10 cellular contexts compared by ENCODE assay signal in the genomic region with DNA sequence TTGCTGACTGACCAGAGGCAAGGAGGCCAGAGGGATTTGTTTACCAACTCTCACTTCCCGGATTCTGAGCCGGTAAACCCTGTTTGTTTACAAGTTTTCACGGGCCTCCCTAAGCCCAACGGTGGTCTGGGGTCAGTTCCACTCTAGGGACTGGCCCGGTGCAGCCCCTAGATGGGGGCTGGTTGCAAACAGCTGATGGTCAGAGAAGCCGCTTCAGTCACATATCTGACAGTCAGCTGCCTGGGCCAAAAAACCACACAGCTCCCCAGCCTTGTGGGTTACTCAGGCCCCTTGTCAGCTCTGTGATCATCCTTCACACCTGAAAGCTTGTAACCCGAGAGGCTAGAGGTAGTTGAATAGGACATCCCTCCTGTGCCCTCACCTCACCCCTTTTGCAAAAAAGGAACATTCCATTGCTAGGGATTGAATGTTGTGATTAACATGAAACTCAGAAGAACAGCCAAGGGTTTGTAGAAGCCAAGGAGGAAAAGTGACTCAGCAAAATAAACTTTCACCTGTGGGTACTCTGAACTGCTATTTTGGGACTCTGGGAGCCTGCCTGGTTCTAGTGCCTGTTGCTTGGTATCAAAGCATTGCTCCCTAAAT. TPM values are rescaled to one million over a fixed set of nuclear protein-coding genes. Genes with fewer than 3 reads are reported as not detected.
DNase-seq lines count a peak whose midpoint lies in the region; ATAC-seq and TF ChIP-seq lines count a peak whose summit lies in the region.
"Had no signal": no experiment of that assay in that cellular context is flagged by ENCODE, and none has a peak within 500 bp of the region (broad histone marks: within the 10 kb centered on the region; RNA-seq: fewer than 3 reads in every experiment).

No MANE protein-coding gene starts in this region.

- no peaks in the 10 kb centered on the region for H3K4me1 ChIP-seq in right cardiac atrium (ENCODE audit: control insufficient read depth, insufficient read depth, low read length)
- H3K4me1 ChIP-seq in stomach, result peaks cover 0 to 18% (median 16%) of the 10 kb centered on the region in 4 donors

- H3K4me3 ChIP-seq in right cardiac atrium (ENCODE audit: low read length) (no peak overlapping the region), stomach (no peak overlapping the region)

- no peak for TF ChIP-seq POLR2A in stomach (IDR thresholded peaks at IDR 0.05)

- WGBS in right cardiac atrium, result 45% methylated on average over 7 of the region's 7 CpGs
- 22 to 47% (median 33%) methylated on average over 2 to 7 of the region's 7 CpGs for WGBS in stomach, 5 donors

- no peak for TF ChIP-seq CTCF in stomach (IDR thresholded peaks at IDR 0.05)

- H3K27ac ChIP-seq in right cardiac atrium (ENCODE audit: low read length), result peak overlapping the region; percentile 63
- peak overlapping the region; percentile 26 to 76 (median 46) for H3K27ac ChIP-seq in stomach

- no peaks in the 10 kb centered on the region for H3K36me3 ChIP-seq in stomach

- H3K27me3 ChIP-seq in right cardiac atrium (ENCODE audit: control insufficient read depth, insufficient read depth) (no peaks in the 10 kb centered on the region), stomach (no peaks in the 10 kb centered on the region)

- DNase-seq in NCI-H2029 (lab: John Stamatoyannopoulos, UW) (peak; percentile 4), NCI-H2029 treated with DMSO at 0.1 percent for 48 hours (lab: John Stamatoyannopoulos, UW) (no peak), right cardiac atrium (no peak), stomach (peak; percentile 60), NCI-H345 (lab: John Stamatoyannopoulos, UW) (no peak), NCI-H2196 treated with DMSO at 0.1 percent for 48 hours (lab: John Stamatoyannopoulos, UW; ENCODE audit: unreplicated experiment) (no peak), GF-D8 (lab: John Stamatoyannopoulos, UW) (no peak)
- DNase-seq: 8988T, NCI-H1694 treated with DMSO at 0.1 percent for 48 hours had no signal

- no peak for TF ChIP-seq EP300 in stomach (IDR thresholded peaks at IDR 0.05)

- ATAC-seq in SK-N-SH treated with all-trans-retinoic acid at 6 μM for 48 hours (peak; percentile 17; the same call in 1 of the 3 replicates), right cardiac atrium (peak; percentile 19 to 34)

- no peaks in the 10 kb centered on the region for H3K9me3 ChIP-seq in right cardiac atrium (ENCODE audit: control insufficient read depth, low read length)
- no peaks in the 10 kb centered on the region for H3K9me3 ChIP-seq in stomach

- intact Hi-C loops in right cardiac atrium (cut with DNase I), result no loop called here
- intact Hi-C loops in stomach (cut with DNase I; ENCODE audit: low total_unique reads), result loop anchor here (10.0 kb wide), 1 partner anchor 407 kb away; no protein-coding TSS in a partner anchor

TF ChIP-seq in SK-N-SH treated with all-trans-retinoic acid at 6 μM for 48 hours, 23 proteins besides CTCF, POLR2A, EP300 and RAD21:
- TF ChIP-seq ZC3H10 (CRISPR knock-in tag; IDR thresholded peaks at IDR 0.05) (no peak), ZNF8 (CRISPR knock-in tag; IDR thresholded peaks at IDR 0.05) (no peak), TCF4 (CRISPR knock-in tag; IDR thresholded peaks at IDR 0.05; ENCODE audit: borderline replicate concordance) (no peak), ZFP30 (CRISPR knock-in tag; IDR thresholded peaks at IDR 0.05) (no peak), TOX (CRISPR knock-in tag; IDR thresholded peaks at IDR 0.05; ENCODE audit: borderline replicate concordance) (no peak), SNAI2 (CRISPR knock-in tag; IDR thresholded peaks at IDR 0.05) (no peak), ZNF70 (CRISPR knock-in tag; IDR thresholded peaks at IDR 0.05) (no peak), ESRRG (CRISPR knock-in tag; IDR thresholded peaks at IDR 0.05) (no peak), CSDC2 (CRISPR knock-in tag; IDR thresholded peaks at IDR 0.05) (no peak), ZNF565 (CRISPR knock-in tag; conservative IDR thresholded peaks at IDR 0.05; ENCODE audit: low read depth) (no peak), RARB (CRISPR knock-in tag; IDR thresholded peaks at IDR 0.05) (no peak), BACH2 (CRISPR knock-in tag; IDR thresholded peaks at IDR 0.05; ENCODE audit: borderline replicate concordance) (no peak), ZFP3 (CRISPR knock-in tag; IDR thresholded peaks at IDR 0.05) (no peak), OSR1 (CRISPR knock-in tag; IDR thresholded peaks at IDR 0.05) (no peak), ISL1 (CRISPR knock-in tag; IDR thresholded peaks at IDR 0.05) (no peak), GLIS3 (CRISPR knock-in tag; IDR thresholded peaks at IDR 0.05) (no peak)
- TF ChIP-seq, protein P1, sequence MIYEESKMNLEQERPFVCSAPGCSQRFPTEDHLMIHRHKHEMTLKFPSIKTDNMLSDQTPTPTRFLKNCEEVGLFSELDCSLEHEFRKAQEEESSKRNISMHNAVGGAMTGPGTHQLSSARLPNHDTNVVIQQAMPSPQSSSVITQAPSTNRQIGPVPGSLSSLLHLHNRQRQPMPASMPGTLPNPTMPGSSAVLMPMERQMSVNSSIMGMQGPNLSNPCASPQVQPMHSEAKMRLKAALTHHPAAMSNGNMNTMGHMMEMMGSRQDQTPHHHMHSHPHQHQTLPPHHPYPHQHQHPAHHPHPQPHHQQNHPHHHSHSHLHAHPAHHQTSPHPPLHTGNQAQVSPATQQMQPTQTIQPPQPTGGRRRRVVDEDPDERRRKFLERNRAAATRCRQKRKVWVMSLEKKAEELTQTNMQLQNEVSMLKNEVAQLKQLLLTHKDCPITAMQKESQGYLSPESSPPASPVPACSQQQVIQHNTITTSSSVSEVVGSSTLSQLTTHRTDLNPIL (CRISPR knock-in tag; IDR thresholded peaks at IDR 0.05; ENCODE audit: low read depth), result no peak
- TF ChIP-seq, protein P2, sequence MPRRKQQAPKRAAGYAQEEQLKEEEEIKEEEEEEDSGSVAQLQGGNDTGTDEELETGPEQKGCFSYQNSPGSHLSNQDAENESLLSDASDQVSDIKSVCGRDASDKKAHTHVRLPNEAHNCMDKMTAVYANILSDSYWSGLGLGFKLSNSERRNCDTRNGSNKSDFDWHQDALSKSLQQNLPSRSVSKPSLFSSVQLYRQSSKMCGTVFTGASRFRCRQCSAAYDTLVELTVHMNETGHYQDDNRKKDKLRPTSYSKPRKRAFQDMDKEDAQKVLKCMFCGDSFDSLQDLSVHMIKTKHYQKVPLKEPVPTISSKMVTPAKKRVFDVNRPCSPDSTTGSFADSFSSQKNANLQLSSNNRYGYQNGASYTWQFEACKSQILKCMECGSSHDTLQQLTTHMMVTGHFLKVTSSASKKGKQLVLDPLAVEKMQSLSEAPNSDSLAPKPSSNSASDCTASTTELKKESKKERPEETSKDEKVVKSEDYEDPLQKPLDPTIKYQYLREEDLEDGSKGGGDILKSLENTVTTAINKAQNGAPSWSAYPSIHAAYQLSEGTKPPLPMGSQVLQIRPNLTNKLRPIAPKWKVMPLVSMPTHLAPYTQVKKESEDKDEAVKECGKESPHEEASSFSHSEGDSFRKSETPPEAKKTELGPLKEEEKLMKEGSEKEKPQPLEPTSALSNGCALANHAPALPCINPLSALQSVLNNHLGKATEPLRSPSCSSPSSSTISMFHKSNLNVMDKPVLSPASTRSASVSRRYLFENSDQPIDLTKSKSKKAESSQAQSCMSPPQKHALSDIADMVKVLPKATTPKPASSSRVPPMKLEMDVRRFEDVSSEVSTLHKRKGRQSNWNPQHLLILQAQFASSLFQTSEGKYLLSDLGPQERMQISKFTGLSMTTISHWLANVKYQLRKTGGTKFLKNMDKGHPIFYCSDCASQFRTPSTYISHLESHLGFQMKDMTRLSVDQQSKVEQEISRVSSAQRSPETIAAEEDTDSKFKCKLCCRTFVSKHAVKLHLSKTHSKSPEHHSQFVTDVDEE (CRISPR knock-in tag; IDR thresholded peaks at IDR 0.05), result no peak

RNA-seq across cellular contexts. Expression of a gene that starts 40.4 kb away (rescaled TPM):
- 100 to 1,000 TPM in 1 of 4 donors, 10 to 100 TPM in 3; 78.0 to 114 (median 84.7) TPM for total RNA-seq in right cardiac atrium
- polyA plus RNA-seq in right cardiac atrium, result 46.1 TPM
- 10 to 100 TPM in 4 of 5 donors, 1 to 10 TPM in 1; 9.0 to 81.9 (median 47.2) TPM for total RNA-seq in stomach
- 10 to 100 TPM; 24.7 to 52.5 (median 25.4) TPM for polyA plus RNA-seq in stomach

RNA-seq across cellular contexts. Expression of a gene that starts 56.3 kb away (rescaled TPM):
- total RNA-seq in right cardiac atrium (10 to 100 TPM in 2 of 4 donors, 1 to 10 TPM in 2; 7.6 to 17.5 (median 9.8) TPM), stomach (10 to 100 TPM in 4 of 5 donors, 1 to 10 TPM in 1; 3.2 to 72.4 (median 39.3) TPM)
- polyA plus RNA-seq in right cardiac atrium (3.0 TPM), stomach (1 to 10 TPM; 2.8 to 8.9 (median 8.3) TPM)

Comparison
In these comparisons a context has a peak if more than half of its experiments do, and no peak if none do; other contexts are left out.
1. DNase-seq: peak in NCI-H2029 (single experiment) and stomach (single experiment); none in NCI-H2029 treated with DMSO at 0.1 percent for 48 hours (single experiment), right cardiac atrium (0 of 3), NCI-H345 (single experiment), NCI-H2196 treated with DMSO at 0.1 percent for 48 hours (single experiment) and GF-D8 (single experiment).